Comparison of ENCODE assay signal across 22 cellular contexts in the genomic region with DNA sequence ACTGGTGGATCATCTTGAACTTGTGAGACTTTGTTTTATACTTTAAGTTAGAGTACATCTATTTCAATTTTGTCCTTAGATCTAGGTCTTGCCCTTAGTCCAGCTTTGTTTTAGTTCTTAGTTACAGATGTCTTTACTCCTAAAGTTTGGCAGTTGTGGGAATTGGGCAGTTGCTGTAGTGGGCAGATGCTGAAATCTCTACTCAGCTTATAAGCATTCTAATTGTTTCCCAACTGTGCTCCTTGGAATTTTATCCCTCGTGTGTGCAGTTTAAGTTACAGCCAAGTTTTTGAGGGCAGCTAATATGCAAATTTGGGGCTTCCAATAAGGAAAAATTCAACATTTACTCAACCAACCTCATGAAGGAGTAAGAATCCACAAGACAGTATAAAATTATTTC. TPM values are rescaled to one million over a fixed set of nuclear protein-coding genes. Genes with fewer than 3 reads are reported as not detected.
DNase-seq lines count a peak whose midpoint lies in the region; ATAC-seq and TF ChIP-seq lines count a peak whose summit lies in the region.
"Had no signal": no experiment of that assay in that cellular context is flagged by ENCODE, and none has a peak within 500 bp of the region (broad histone marks: within the 10 kb centered on the region; RNA-seq: fewer than 3 reads in every experiment).

No MANE protein-coding gene starts in this region.

- peaks cover 3% of the 10 kb centered on the region for H3K4me1 ChIP-seq in fibroblast of lung (ENCODE audit: control insufficient read depth, extremely low read depth, insufficient read depth, low read length)
- H3K4me1 ChIP-seq in osteoblast (ENCODE audit: insufficient read depth, low read length), result peaks cover 30% of the 10 kb centered on the region
- H3K4me1 ChIP-seq: Peyer's patch, stomach had no signal

- no peak overlapping the region for H3K9ac ChIP-seq in fibroblast of lung (ENCODE audit: insufficient read depth, low read length)

- H3K36me3 ChIP-seq in fibroblast of lung (ENCODE audit: control insufficient read depth, insufficient read depth, low read length) (no peaks in the 10 kb centered on the region), osteoblast (ENCODE audit: insufficient read depth, low read length) (no peaks in the 10 kb centered on the region)
- H3K36me3 ChIP-seq: Peyer's patch had no signal

- H2AFZ ChIP-seq in fibroblast of lung (ENCODE audit: low read length), result no peak overlapping the region
- no peak overlapping the region for H2AFZ ChIP-seq in osteoblast (ENCODE audit: low read length)

- H3K4me2 ChIP-seq in fibroblast of lung (ENCODE audit: extremely low read depth, insufficient read depth, low read length), result no peak overlapping the region
- peak overlapping the region; percentile 1 for H3K4me2 ChIP-seq in osteoblast (ENCODE audit: insufficient read depth, low read length)

- H3K4me3 ChIP-seq in fibroblast of lung (replicated peaks in 1 of 4; ENCODE audit: control extremely low read depth in 1 of 4, insufficient read depth in 1 of 4, low read depth in 3 of 4, low read length in 4 of 4) (no peak overlapping the region), osteoblast (ENCODE audit: insufficient read depth, low read length) (no peak overlapping the region)
- H3K4me3 ChIP-seq: Peyer's patch, stomach, tibial artery had no signal

- H3K79me2 ChIP-seq in fibroblast of lung (ENCODE audit: control insufficient read depth, insufficient read depth, low read length), result no peaks in the 10 kb centered on the region
- H3K79me2 ChIP-seq in osteoblast (ENCODE audit: insufficient read depth, low read length), result no peaks in the 10 kb centered on the region

- TF ChIP-seq CTCF in fibroblast of lung (conservative IDR thresholded peaks at IDR 0.05 in 1 of 2, IDR thresholded peaks at IDR 0.05 in 1 of 2; ENCODE audit: low read depth in 1 of 2, low read length in 2 of 2) (no peak), osteoblast (IDR thresholded peaks at IDR 0.05; ENCODE audit: extremely low read depth, low read depth, low read length) (no peak)

- DNase-seq in AG20443 (ENCODE audit: low spot score) (peak; percentile 59), LHCN-M2 (ENCODE audit: low read depth) (peak; percentile 64), fibroblast of lung (ENCODE audit: low read depth in 2 of 2) (peak; percentile 79 to 86), osteoblast (ENCODE audit: insufficient read length, low spot score, missing footprints) (no peak), T-helper 2 cell (no peak)
- DNase-seq: activated CD4-positive, alpha-beta T cell treated with anti-CD3 and anti-CD28 coated beads, Interleukin-2, amount 50 U/mL, for 1 hour; activated CD8-positive, alpha-beta memory T cell treated with anti-CD3 and anti-CD28 coated beads, Interleukin-2, amount 10 ng/mL, durations not matched to agents 7 days and 5 days; activated T-cell treated with anti-CD3 and anti-CD28 coated beads, Interleukin-2, amount 50 U/mL, for 48 hours; effector CD4-positive, alpha-beta T cell; naive thymus-derived CD8-positive, alpha-beta T cell; NCI-H1105; NCI-H2029 treated with DMSO at 0.1 percent for 48 hours; NCI-H69; Peyer's patch; small intestine; stimulated activated CD8-positive, alpha-beta memory T cell treated with anti-CD3 and anti-CD28 coated beads, Interleukin-4, amount 100 ng/mL, for 48 hours; stomach; tibial artery had no signal

- no peak overlapping the region for H3K27ac ChIP-seq in fibroblast of lung (ENCODE audit: insufficient read depth, low read length)
- H3K27ac ChIP-seq in osteoblast (ENCODE audit: low read depth, low read length), result peak overlapping the region; percentile 13
- H3K27ac ChIP-seq: Peyer's patch, stomach, tibial artery had no signal

- H3K27me3 ChIP-seq in fibroblast of lung (ENCODE audit: control insufficient read depth, insufficient read depth, low read length) (no peaks in the 10 kb centered on the region), osteoblast (ENCODE audit: insufficient read depth, low read length) (no peaks in the 10 kb centered on the region)
- H3K27me3 ChIP-seq: Peyer's patch, stomach, tibial artery had no signal

- ATAC-seq in HG03280 (IDR thresholded peaks at IDR 0.05; ENCODE audit: unreplicated experiment), result no peak
- no peak for ATAC-seq in GM18505 (IDR thresholded peaks at IDR 0.05; ENCODE audit: unreplicated experiment)
- ATAC-seq: activated CD8-positive, alpha-beta memory T cell treated with anti-CD3 and anti-CD28 coated beads, Interleukin-2, amount 10 ng/mL, durations not matched to agents 7 days and 5 days; left lobe of liver; naive thymus-derived CD8-positive, alpha-beta T cell had no signal

- no peak for TF ChIP-seq POLR2A in GM18505 (IDR thresholded peaks at IDR 0.05; ENCODE audit: borderline replicate concordance, extremely low read depth, insufficient read depth, insufficient read length)

- H4K20me1 ChIP-seq in fibroblast of lung (ENCODE audit: control insufficient read depth, extremely low read depth, insufficient read depth, low read length) (no peaks in the 10 kb centered on the region), osteoblast (ENCODE audit: insufficient read depth, low read length) (no peaks in the 10 kb centered on the region)

- H3K9me3 ChIP-seq in fibroblast of lung (ENCODE audit: control insufficient read depth, insufficient read depth, low read depth, low read length), result no peaks in the 10 kb centered on the region
- peaks cover 4% of the 10 kb centered on the region for H3K9me3 ChIP-seq in osteoblast (ENCODE audit: low read depth, low read length)

RNA-seq across cellular contexts. Expression of a gene that starts 33.0 kb away (rescaled TPM):
- 5.6 and 7.2 TPM in 2 replicates for total RNA-seq in LHCN-M2 (2014; rRNA removed)
- polyA plus RNA-seq in LHCN-M2 (2012), result 2.8 TPM
- total RNA-seq in fibroblast of lung, result 6.8 and 7.2 TPM in 2 replicates
- polyA plus RNA-seq in fibroblast of lung, result 1.2 and 2.0 TPM in 2 replicates
- polyA plus RNA-seq in fibroblast of lung (2012), result 3.2 and 6.4 TPM in 2 replicates
- 0.75 TPM in 1 of 2 replicates, not detected in the other for polyA minus RNA-seq in fibroblast of lung (ENCODE audit: low replicate concordance)
- 4.7 and 15.0 TPM in 2 replicates for total RNA-seq in osteoblast

RNA-seq across cellular contexts. Expression of a gene that starts 33.2 kb away (rescaled TPM):
- total RNA-seq in LHCN-M2 (2014; rRNA removed), result 5.1 and 6.8 TPM in 2 replicates
- polyA plus RNA-seq in LHCN-M2 (2012), result 1.3 TPM
- 8.9 and 11.3 TPM in 2 replicates for total RNA-seq in fibroblast of lung
- polyA plus RNA-seq in fibroblast of lung, result 5.5 and 6.9 TPM in 2 replicates
- polyA plus RNA-seq in fibroblast of lung (2012), result 5.5 and 5.6 TPM in 2 replicates
- polyA minus RNA-seq in fibroblast of lung (ENCODE audit: low replicate concordance), result 2.4 TPM in 1 of 2 replicates, not detected in the other
- 21.0 and 21.5 TPM in 2 replicates for total RNA-seq in osteoblast

RNA-seq across cellular contexts. Expression of a gene that starts 59.7 kb away (rescaled TPM):
- total RNA-seq in LHCN-M2 (2014; rRNA removed) (2.9 and 7.7 TPM in 2 replicates), fibroblast of lung (4.4 and 7.6 TPM in 2 replicates), osteoblast (5.4 and 7.1 TPM in 2 replicates)
- polyA plus RNA-seq in LHCN-M2 (2012), result 1.00 TPM
- polyA plus RNA-seq in fibroblast of lung, result 3.5 and 8.1 TPM in 2 replicates
- polyA plus RNA-seq in fibroblast of lung (2012), result 2.4 and 4.6 TPM in 2 replicates
- polyA minus RNA-seq in fibroblast of lung (ENCODE audit: low replicate concordance), result 3.4 and 4.8 TPM in 2 replicates
- total RNA-seq: naive thymus-derived CD8-positive, alpha-beta T cell had no signal
- polyA plus RNA-seq: IgD-negative memory B cell; naive thymus-derived CD8-positive, alpha-beta T cell had no signal

Comparison
In these comparisons a context has a peak if more than half of its experiments do, and no peak if none do; other contexts are left out.
1. DNase-seq: peak in AG20443 (single experiment), LHCN-M2 (single experiment) and fibroblast of lung (2 of 2); none in osteoblast (single experiment) and T-helper 2 cell (0 of 5).